In genomic region chr3:52794612-52795099, GRCh38 we compare ENCODE assay signal across 16 cellular contexts. TPM values are rescaled to one million over a fixed set of nuclear protein-coding genes. Genes with fewer than 3 reads are reported as not detected.
"Had no signal": no experiment of that assay in that cellular context is flagged by ENCODE, and none has a peak within 500 bp of the region (broad histone marks: within the 10 kb centered on the region; RNA-seq: fewer than 3 reads in every experiment).

Gene ITIH3, plus strand, starts transcription at chr3:52794796. Its CDS starts 8 bp downstream, at chr3:52794804.

- ATAC-seq: activated CD4-positive, CD25-positive, alpha-beta regulatory T cell treated with anti-CD3 and anti-CD28 coated beads, Interleukin-2, amount 50 U/mL, for 24 hours; esophagus mucosa; stimulated activated naive CD8-positive, alpha-beta T cell treated with anti-CD3 and anti-CD28 coated beads, Interleukin-15, Interleukin-2, amounts not matched to agents 100 U/mL and 50 U/mL, for 24 hours had no signal

- H3K27ac Mint-ChIP-seq: activated naive CD4-positive, alpha-beta T cell treated with anti-CD3 and anti-CD28 coated beads, Interleukin-2, amount 10 ng/mL, durations not matched to agents 7 days and 5 days; activated T-helper 2 cell treated with anti-CD3 and anti-CD28 coated beads, Interferon-gamma antibody, Interleukin-2, Interleukin-4, amounts not matched to agents 10 μg/mL and 5 μg/mL and 100 μg/mL, durations not matched to agents 14 hours and 24 hours and 36 hours; type B pancreatic cell had no signal

- DNase-seq: activated CD4-positive, alpha-beta T cell treated with anti-CD3 and anti-CD28 coated beads, Interleukin-2, amount 50 U/mL, for 1 hour; activated naive CD4-positive, alpha-beta T cell treated with anti-CD3 and anti-CD28 coated beads, Interleukin-2, amount 10 ng/mL, durations not matched to agents 7 days and 5 days; mesendoderm; ovary; small intestine; stimulated activated CD4-positive, alpha-beta T cell treated with anti-CD3 and anti-CD28 coated beads, Interleukin-4, amount 100 ng/mL, for 4 hours; stimulated activated CD8-positive, alpha-beta memory T cell treated with anti-CD3 and anti-CD28 coated beads, Interleukin-4, amount 100 ng/mL, for 48 hours; stimulated activated naive CD8-positive, alpha-beta T cell treated with anti-CD3 and anti-CD28 coated beads, Interleukin-15, Interleukin-2, amounts not matched to agents 100 U/mL and 50 U/mL, for 24 hours; T-helper 9 cell had no signal

- H3K27ac ChIP-seq: cardiac muscle cell, ovary had no signal

- H3K27me3 Mint-ChIP-seq: type B pancreatic cell had no signal

- H3K4me3 ChIP-seq: cardiac muscle cell, ovary had no signal

- H3K36me3 ChIP-seq: cardiac muscle cell, ovary had no signal

- H3K4me1 Mint-ChIP-seq: activated naive CD4-positive, alpha-beta T cell treated with anti-CD3 and anti-CD28 coated beads, Interleukin-2, amount 10 ng/mL, durations not matched to agents 7 days and 5 days had no signal

- H3K9me3 Mint-ChIP-seq: activated naive CD4-positive, alpha-beta T cell treated with anti-CD3 and anti-CD28 coated beads, Interleukin-2, amount 10 ng/mL, durations not matched to agents 7 days and 5 days; activated T-helper 2 cell treated with anti-CD3 and anti-CD28 coated beads, Interferon-gamma antibody, Interleukin-2, Interleukin-4, amounts not matched to agents 10 μg/mL and 5 μg/mL and 100 μg/mL, durations not matched to agents 14 hours and 24 hours and 36 hours; type B pancreatic cell had no signal

- H3K27me3 ChIP-seq: cardiac muscle cell, ovary had no signal

- H3K9me3 ChIP-seq: ovary had no signal

- H3K4me3 Mint-ChIP-seq: activated naive CD4-positive, alpha-beta T cell treated with anti-CD3 and anti-CD28 coated beads, Interleukin-2, amount 10 ng/mL, durations not matched to agents 7 days and 5 days; type B pancreatic cell had no signal

- H3K36me3 Mint-ChIP-seq: activated naive CD4-positive, alpha-beta T cell treated with anti-CD3 and anti-CD28 coated beads, Interleukin-2, amount 10 ng/mL, durations not matched to agents 7 days and 5 days; type B pancreatic cell had no signal

RNA-seq across cellular contexts. Expression of gene ITIH3, which starts in this region (rescaled TPM):
- total RNA-seq: activated T-helper 2 cell treated with anti-CD3 and anti-CD28 coated beads, Interferon-gamma antibody, Interleukin-2, Interleukin-4, amounts not matched to agents 10 μg/mL and 5 μg/mL and 100 μg/mL, durations not matched to agents 14 hours and 24 hours and 36 hours; kidney epithelial cell had no signal
- polyA plus RNA-seq: neural cell had no signal
